Comparison of ENCODE assay signal across 30 cellular contexts in the genomic region with DNA sequence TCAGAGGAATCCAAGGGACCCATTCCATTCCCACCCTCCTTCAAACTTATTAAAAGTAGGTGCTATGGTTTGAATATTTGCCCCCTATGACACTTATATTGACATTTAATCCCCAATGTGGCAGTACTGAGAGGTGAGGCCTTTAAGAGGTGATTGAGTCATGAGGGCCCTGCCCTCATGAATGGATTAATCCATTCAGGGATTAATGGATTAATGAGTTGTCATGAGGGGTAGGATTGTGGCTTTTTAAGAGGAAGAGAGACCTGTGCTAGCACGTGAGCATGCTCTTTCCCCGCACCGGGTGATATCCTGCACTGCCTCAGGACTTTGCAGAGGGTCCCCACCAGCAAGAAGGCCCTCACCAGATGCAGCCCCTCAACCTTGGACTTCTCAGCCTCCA. TPM values are rescaled to one million over a fixed set of nuclear protein-coding genes. Genes with fewer than 3 reads are reported as not detected.
DNase-seq lines count a peak whose midpoint lies in the region; ATAC-seq and TF ChIP-seq lines count a peak whose summit lies in the region.
"Had no signal": no experiment of that assay in that cellular context is flagged by ENCODE, and none has a peak within 500 bp of the region (broad histone marks: within the 10 kb centered on the region; RNA-seq: fewer than 3 reads in every experiment).

No MANE protein-coding gene starts in this region.

- H3K27me3 ChIP-seq in left ventricle myocardium inferior (ENCODE audit: low read depth) (no peaks in the 10 kb centered on the region), muscle layer of duodenum (ENCODE audit: low read depth, low read length) (no peaks in the 10 kb centered on the region)
- H3K27me3 ChIP-seq: esophagus muscularis mucosa, heart left ventricle, testis, uterus had no signal

- ATAC-seq in T-helper 17 cell (no peak), GM21515 (IDR thresholded peaks at IDR 0.05; ENCODE audit: unreplicated experiment) (no peak)
- ATAC-seq: heart left ventricle, Panc1, SK-N-SH treated with all-trans-retinoic acid at 6 μM for 48 hours had no signal

- peaks cover 85% of the 10 kb centered on the region for H3K4me1 ChIP-seq in left ventricle myocardium inferior
- H3K4me1 ChIP-seq in muscle layer of duodenum (ENCODE audit: control insufficient read depth in 1 of 2, insufficient read depth in 2 of 2, low read length in 2 of 2): peaks cover 0 to 13% of the 10 kb centered on the region in 2 donors
- H3K4me1 ChIP-seq: HAP-1, uterus had no signal

- no peak for DNase-seq in left ventricle myocardium inferior
- no peak for DNase-seq in cardiac septum (ENCODE audit: low spot score)
- DNase-seq in T-helper 17 cell: no peak
- DNase-seq in T-helper 2 cell: no peak
- DNase-seq in NCI-H2107 (lab: John Stamatoyannopoulos, UW): no peak
- no peak for DNase-seq in epidermal melanocyte (ENCODE audit: insufficient read length, low spot score)
- DNase-seq: activated CD4-positive, alpha-beta T cell treated with anti-CD3 and anti-CD28 coated beads for 1 hour; activated gamma-delta T cell treated with Interleukin-2 at 50 U/mL for 16 hours; AML-193; endodermal cell; foreskin fibroblast; heart left ventricle; kidney; MM.1S; NCI-H1105 treated with DMSO at 0.1 percent for 48 hours; NCI-H1930; nephron progenitor cell; Right ventricle myocardium superior; stimulated activated naive CD4-positive, alpha-beta T cell treated with Interleukin-2 at 50 U/mL for 16 hours; testis; uterus had no signal

- no peak overlapping the region for H3K4me3 ChIP-seq in left ventricle myocardium inferior
- H3K4me3 ChIP-seq in muscle layer of duodenum (ENCODE audit: low read depth in 1 of 2, low read length in 2 of 2): no peak overlapping the region
- H3K4me3 ChIP-seq: esophagus muscularis mucosa, HAP-1, heart left ventricle, skin epidermis, testis, uterus had no signal

- peak overlapping the region; percentile 17 for H3K27ac ChIP-seq in left ventricle myocardium inferior (replicated peaks)
- H3K27ac ChIP-seq in muscle layer of duodenum (ENCODE audit: low read length): peak overlapping the region; percentile 0

- no peak for TF ChIP-seq CTCF in left ventricle myocardium inferior (IDR thresholded peaks at IDR 0.05; ENCODE audit: borderline replicate concordance)

- intact Hi-C loops in left ventricle myocardium inferior (cut with micrococcal nuclease): no loop called here
- intact Hi-C loops in cardiac septum (cut with DNase I): no loop called here

- peak overlapping the region; percentile 11 for H3K27ac Mint-ChIP-seq in T-helper 17 cell
- H3K27ac Mint-ChIP-seq: dendritic cell treated with granulocyte-macrophage colony-stimulating factor and Interleukin-4, amounts not matched to agents 40 ng/mL and 50 ng/mL, for 4 days; endodermal cell; nephron progenitor cell had no signal

- H3K9me3 ChIP-seq in left ventricle myocardium inferior (replicated peaks) (peaks cover 8% of the 10 kb centered on the region), T-helper 17 cell (ENCODE audit: control insufficient read depth, low read length, poor library complexity, severe bottlenecking) (no peaks in the 10 kb centered on the region), muscle layer of duodenum (ENCODE audit: control insufficient read depth in 1 of 2, low read length in 2 of 2) (no peaks in the 10 kb centered on the region)
- H3K9me3 ChIP-seq: HAP-1, testis, uterus had no signal

- no peak overlapping the region for H3K4me3 Mint-ChIP-seq in T-helper 17 cell
- H3K4me3 Mint-ChIP-seq: central memory CD8-positive, alpha-beta T cell; dendritic cell treated with granulocyte-macrophage colony-stimulating factor and Interleukin-4, amounts not matched to agents 40 ng/mL and 50 ng/mL, for 4 days; endodermal cell; nephron progenitor cell had no signal

- H3K36me3 ChIP-seq in left ventricle myocardium inferior: peaks cover 65% of the 10 kb centered on the region
- H3K36me3 ChIP-seq in muscle layer of duodenum (ENCODE audit: control insufficient read depth in 1 of 2, insufficient read depth in 2 of 2, low read length in 2 of 2): peaks cover 9 to 21% of the 10 kb centered on the region in 2 donors
- H3K36me3 ChIP-seq: HAP-1, uterus had no signal

- no peaks in the 10 kb centered on the region for H3K27me3 Mint-ChIP-seq in T-helper 17 cell
- H3K27me3 Mint-ChIP-seq: central memory CD8-positive, alpha-beta T cell; dendritic cell treated with granulocyte-macrophage colony-stimulating factor and Interleukin-4, amounts not matched to agents 40 ng/mL and 50 ng/mL, for 4 days had no signal

- peaks cover 50% of the 10 kb centered on the region for H3K4me1 Mint-ChIP-seq in T-helper 17 cell
- H3K4me1 Mint-ChIP-seq: nephron progenitor cell had no signal

- H3K36me3 Mint-ChIP-seq in T-helper 17 cell (ENCODE audit: low read depth): peaks cover 8% of the 10 kb centered on the region

RNA-seq across cellular contexts. Expression of gene IRF2, which starts 50.1 kb away (rescaled TPM):
- total RNA-seq in left ventricle myocardium inferior (25.9 TPM), cardiac septum (22.4 TPM), T-helper 17 cell (10 to 100 TPM; 33.5 to 37.2 TPM)
